Comparison of ENCODE assay signal across 7 cellular contexts in the genomic region with DNA sequence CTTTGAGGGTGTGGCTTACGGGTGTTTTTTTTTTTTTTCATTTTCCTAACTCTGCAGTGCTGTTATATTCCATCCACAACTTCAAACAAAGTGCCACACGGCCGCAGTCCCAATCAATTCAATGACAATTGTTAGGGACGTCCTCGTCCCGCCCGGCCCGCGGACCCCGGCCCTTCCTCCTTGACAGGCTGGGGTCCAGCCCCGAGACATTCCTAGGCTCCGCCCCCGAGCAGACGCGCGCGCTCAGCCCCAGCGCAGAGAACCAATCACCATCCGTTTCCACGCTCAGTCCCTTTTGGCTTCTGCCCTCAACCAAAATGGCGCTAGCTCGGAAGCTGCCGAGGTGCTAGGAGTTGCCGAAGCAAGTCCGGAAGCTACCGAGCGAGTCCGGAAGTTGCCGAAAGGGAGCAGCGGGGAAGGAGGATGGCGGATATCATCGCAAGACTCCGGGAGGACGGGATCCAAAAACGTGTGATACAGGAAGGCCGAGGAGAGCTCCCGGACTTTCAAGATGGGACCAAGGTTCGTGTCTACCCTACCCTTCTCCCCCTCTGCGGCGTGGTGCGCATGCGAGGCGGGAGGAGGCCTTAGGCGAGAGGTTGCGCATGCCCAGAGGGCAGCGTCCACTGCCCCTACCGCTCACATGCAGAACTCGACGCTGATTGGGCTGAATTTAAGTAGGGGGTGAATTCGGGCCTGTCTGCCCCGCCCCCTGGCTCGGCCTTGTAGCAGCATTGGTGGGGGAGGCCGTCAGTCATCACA. TPM values are rescaled to one million over a fixed set of nuclear protein-coding genes. Genes with fewer than 3 reads are reported as not detected.
DNase-seq lines count a peak whose midpoint lies in the region; ATAC-seq, FAIRE-seq and TF ChIP-seq lines count a peak whose summit lies in the region.

Gene AIP, plus strand, starts transcription at position 291 of the 762 bp plus-strand sequence. Its CDS starts 133 bp downstream, at position 424.

- DNase-seq in GM18507 (ENCODE audit: extremely low spot score, insufficient read length, low read depth): peak; percentile 88
- DNase-seq in NCI-H2029 treated with DMSO at 0.1 percent for 48 hours (lab: John Stamatoyannopoulos, UW): peak; percentile 96
- peak; percentile 95 for DNase-seq in T-helper 9 cell
- peak; percentile 96 for DNase-seq in astrocyte of the cerebellum (ENCODE audit: low read depth)
- peak; percentile 100 for DNase-seq in hepatic stellate cell (ENCODE audit: low spot score)
- DNase-seq in renal cortical epithelial cell (ENCODE audit: low read depth): peak; percentile 95

- peak; percentile 71 for ATAC-seq in HG02981 (IDR thresholded peaks at IDR 0.05; ENCODE audit: unreplicated experiment)

- peak; percentile 96 for FAIRE-seq in GM18507 (lab: Jason Lieb, UNC)

- peak; percentile 11 for TF ChIP-seq CTCF in astrocyte of the cerebellum (IDR thresholded peaks at IDR 0.05; ENCODE audit: low read depth, low read length, missing control alignments)

- in situ Hi-C loops in astrocyte of the cerebellum (cut with HindIII; ENCODE audit: low sequenced_read_pairs): no loop called here

- H3K4me3 ChIP-seq in astrocyte of the cerebellum (ENCODE audit: low read depth, low read length): peak within 1 kb of the TSS; percentile 49

RNA-seq across cellular contexts. Expression of gene AIP, which starts in this region (rescaled TPM):
- total RNA-seq in renal cortical epithelial cell: 53.2 and 56.8 TPM in 2 replicates

Comparison
In these comparisons a context has a peak if more than half of its experiments do, and no peak if none do; other contexts are left out.
1. Peak in every context shown above with its lines: DNase-seq, ATAC-seq and H3K4me3 ChIP-seq.